8 cellular contexts compared by ENCODE assay signal in the genomic region with DNA sequence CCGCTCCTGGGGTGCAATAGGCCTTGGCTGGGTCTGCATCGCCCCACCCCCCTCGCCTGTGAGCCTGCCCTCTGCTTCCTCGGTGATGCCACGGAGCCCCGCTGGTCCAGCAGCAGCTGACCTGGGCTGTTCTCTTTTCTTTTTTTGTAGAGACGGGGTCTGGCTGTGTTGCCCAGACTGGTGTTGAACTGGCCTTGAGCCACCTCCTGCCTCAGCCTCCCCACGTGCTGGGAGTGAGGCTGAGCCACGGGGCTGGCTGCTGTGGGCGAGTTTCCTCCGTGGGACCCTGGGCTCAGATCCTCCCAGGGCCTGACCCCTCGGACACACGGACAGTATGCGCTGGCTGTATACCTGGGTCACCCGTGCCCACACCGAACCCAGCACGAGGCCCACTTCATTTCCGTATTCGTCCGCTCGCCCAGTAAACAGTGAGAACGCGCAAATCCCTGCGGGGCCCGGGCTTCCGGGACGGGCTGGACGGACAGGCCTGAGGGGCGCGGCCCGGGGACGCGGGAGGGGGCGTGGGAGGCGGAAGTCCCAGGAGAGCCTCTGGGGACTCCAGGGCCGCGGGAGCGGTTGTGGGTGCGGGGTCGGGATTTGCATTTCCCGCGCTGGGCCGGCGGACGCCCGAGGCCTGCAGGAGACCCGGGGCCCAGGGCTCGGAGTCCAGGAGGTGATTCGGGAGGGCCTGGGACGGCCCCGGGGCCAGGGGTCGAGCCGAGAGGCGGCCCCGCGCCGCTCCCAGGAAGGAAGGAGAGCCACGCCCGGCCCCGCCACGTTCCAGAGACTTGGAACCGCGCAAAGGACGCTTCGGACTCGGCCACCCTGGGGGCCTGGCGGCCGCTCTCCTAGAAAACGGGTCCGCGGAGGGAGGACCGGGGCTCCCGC. TPM values are rescaled to one million over a fixed set of nuclear protein-coding genes. Genes with fewer than 3 reads are reported as not detected.
DNase-seq lines count a peak whose midpoint lies in the region; ATAC-seq and TF ChIP-seq lines count a peak whose summit lies in the region.

No MANE protein-coding gene starts in this region.

- H3K27me3 ChIP-seq in gastroesophageal sphincter (peaks cover 54% of the 10 kb centered on the region), skeletal muscle tissue (ENCODE audit: control insufficient read depth in 3 of 3, insufficient read depth in 3 of 3, low read length in 3 of 3) (peaks cover 22 to 35% (median 25%) of the 10 kb centered on the region in 3 donors)

- peak overlapping the region; percentile 43 to 68 (median 56) for H3K9ac ChIP-seq in skeletal muscle tissue (ENCODE audit: low read depth in 1 of 3, low read length in 3 of 3)

- H3K4me1 ChIP-seq in gastroesophageal sphincter: peaks cover 0 to 19% (median 5%) of the 10 kb centered on the region in 3 donors
- peaks cover 0 to 4% (median 2%) of the 10 kb centered on the region in 3 donors for H3K4me1 ChIP-seq in skeletal muscle tissue (ENCODE audit: control insufficient read depth in 3 of 3, insufficient read depth in 3 of 3, low read length in 3 of 3)

- TF ChIP-seq CTCF in NB4 (IDR thresholded peaks at IDR 0.05; ENCODE audit: low read depth, low read length): no peak
- no peak for TF ChIP-seq CTCF in gastroesophageal sphincter (IDR thresholded peaks at IDR 0.05)

- no peaks in the 10 kb centered on the region for H3K36me3 Mint-ChIP-seq in activated naive CD8-positive, alpha-beta T cell treated with anti-CD3 and anti-CD28 coated beads, Interleukin-2, amount 50 U/mL, for 24 hours (ENCODE audit: low read depth)

- no peak for TF ChIP-seq EP300 in gastroesophageal sphincter (IDR thresholded peaks at IDR 0.05)

- H3K4me1 Mint-ChIP-seq in activated naive CD8-positive, alpha-beta T cell treated with anti-CD3 and anti-CD28 coated beads, Interleukin-2, amount 50 U/mL, for 24 hours: peaks cover 18% of the 10 kb centered on the region

- H3K27me3 Mint-ChIP-seq in activated naive CD8-positive, alpha-beta T cell treated with anti-CD3 and anti-CD28 coated beads, Interleukin-2, amount 50 U/mL, for 24 hours: peaks cover 7% of the 10 kb centered on the region

- WGBS in gastroesophageal sphincter (ENCODE audit: low coverage in 1 of 2), 2 donors: no CpG with 5 or more reads among the region's 73 CpGs

- no peak for TF ChIP-seq POLR2A in NB4 (IDR thresholded peaks at IDR 0.05; ENCODE audit: extremely low read depth, insufficient read length)
- no peak for TF ChIP-seq POLR2A in gastroesophageal sphincter (IDR thresholded peaks at IDR 0.05)

- no peaks in the 10 kb centered on the region for H3K9me3 ChIP-seq in gastroesophageal sphincter
- no peaks in the 10 kb centered on the region for H3K9me3 ChIP-seq in skeletal muscle tissue (ENCODE audit: control insufficient read depth in 3 of 3, low read length in 3 of 3)

- DNase-seq in NB4 (ENCODE audit: low read depth) (peak; percentile 11), middle frontal gyrus (ENCODE audit: extremely low spot score, low spot score) (no peak)
- DNase-seq in stimulated activated CD4-positive, alpha-beta T cell treated with anti-CD3 and anti-CD28 coated beads, Interleukin-1b, Interleukin-23, amount 100 ng/mL, for 48 hours: no peak
- no peak for DNase-seq in activated naive CD8-positive, alpha-beta T cell treated with anti-CD3 and anti-CD28 coated beads, Interleukin-2, amount 50 U/mL, for 24 hours

- ATAC-seq in GM19023 (IDR thresholded peaks at IDR 0.05; ENCODE audit: unreplicated experiment) (peak; percentile 49), gastroesophageal sphincter (peak; percentile 48), GM19467 (IDR thresholded peaks at IDR 0.05; ENCODE audit: unreplicated experiment) (no peak)
- no peak for ATAC-seq in activated naive CD8-positive, alpha-beta T cell treated with anti-CD3 and anti-CD28 coated beads, Interleukin-2, amount 50 U/mL, for 24 hours

- H3K9me3 Mint-ChIP-seq in activated naive CD8-positive, alpha-beta T cell treated with anti-CD3 and anti-CD28 coated beads, Interleukin-2, amount 50 U/mL, for 24 hours: no peaks in the 10 kb centered on the region

- H3K27ac ChIP-seq in gastroesophageal sphincter (peak overlapping the region in 1 of 4 donors; percentile 61), skeletal muscle tissue (ENCODE audit: low read depth, low read length) (no peak overlapping the region)

- no peak overlapping the region for H3K4me3 Mint-ChIP-seq in activated naive CD8-positive, alpha-beta T cell treated with anti-CD3 and anti-CD28 coated beads, Interleukin-2, amount 50 U/mL, for 24 hours

- H3K4me3 ChIP-seq in NB4 (ENCODE audit: low read depth, low read length): no peak overlapping the region
- H3K4me3 ChIP-seq in gastroesophageal sphincter: peak overlapping the region; percentile 24 to 64
- peak overlapping the region; percentile 40 to 67 (median 48) for H3K4me3 ChIP-seq in skeletal muscle tissue (ENCODE audit: low read length in 3 of 3)

- no peaks in the 10 kb centered on the region for H3K36me3 ChIP-seq in gastroesophageal sphincter
- no peaks in the 10 kb centered on the region for H3K36me3 ChIP-seq in skeletal muscle tissue (ENCODE audit: control insufficient read depth in 3 of 3, insufficient read depth in 3 of 3, low read length in 3 of 3)

- no peak overlapping the region for H3K27ac Mint-ChIP-seq in activated naive CD8-positive, alpha-beta T cell treated with anti-CD3 and anti-CD28 coated beads, Interleukin-2, amount 50 U/mL, for 24 hours

RNA-seq across cellular contexts. Expression of a gene that starts 57.8 kb away (rescaled TPM):
- total RNA-seq in gastroesophageal sphincter (100 to 1,000 TPM; 117 to 195 (median 148) TPM), skeletal muscle tissue (68.9 TPM)

Comparison
In these comparisons a context has a peak if more than half of its experiments do, and no peak if none do; other contexts are left out.
1. ATAC-seq: peak in GM19023 (single experiment) and gastroesophageal sphincter (single experiment); none in activated naive CD8-positive, alpha-beta T cell treated with anti-CD3 and anti-CD28 coated beads, Interleukin-2, amount 50 U/mL, for 24 hours (single experiment) and GM19467 (single experiment).